ENCODE assay signal across 19 cellular contexts in genomic region chr4:110271986-110272385, GRCh38.
DNase-seq lines count a peak whose midpoint lies in the region; ATAC-seq, FAIRE-seq and TF ChIP-seq lines count a peak whose summit lies in the region.
"Had no signal": no experiment of that assay in that cellular context is flagged by ENCODE, and none has a peak within 500 bp of the region (broad histone marks: within the 10 kb centered on the region; RNA-seq: fewer than 3 reads in every experiment).

No MANE protein-coding gene starts in this region.

- TF ChIP-seq CTCF in astrocyte (IDR thresholded peaks at IDR 0.05; ENCODE audit: insufficient read depth, low read depth, low read length) (no peak), BE2C (IDR thresholded peaks at IDR 0.05; ENCODE audit: low read depth, low read length) (no peak)

- FAIRE-seq in astrocyte (lab: Jason Lieb, UNC), result no peak
- FAIRE-seq: HTR-8/SVneo, RCC 7860 had no signal

- H3K4me2 ChIP-seq in astrocyte (ENCODE audit: low read length), result no peak overlapping the region

- H3K9me3 Mint-ChIP-seq in astrocyte (ENCODE audit: unreplicated experiment), result no peaks in the 10 kb centered on the region
- H3K9me3 Mint-ChIP-seq: CD4-positive, alpha-beta T cell; HFFc6 had no signal

- no peaks in the 10 kb centered on the region for H3K9me3 ChIP-seq in astrocyte (ENCODE audit: insufficient read depth, low read depth, low read length)
- H3K9me3 ChIP-seq in BE2C, result no peaks in the 10 kb centered on the region

- H3K4me3 ChIP-seq in astrocyte (ENCODE audit: insufficient read depth, low read depth, low read length), result no peak overlapping the region
- no peak overlapping the region for H3K4me3 ChIP-seq in BE2C (ENCODE audit: low read depth, low read length)
- H3K4me3 ChIP-seq: SK-N-MC had no signal

- H3K36me3 Mint-ChIP-seq in astrocyte (ENCODE audit: low read depth, unreplicated experiment), result no peaks in the 10 kb centered on the region

- H3K4me1 ChIP-seq in astrocyte (ENCODE audit: insufficient read depth, low read length) (peaks cover 18% of the 10 kb centered on the region), BE2C (no peaks in the 10 kb centered on the region)

- DNase-seq in astrocyte (ENCODE audit: low read depth), result peak; percentile 31
- DNase-seq in myocyte (ENCODE audit: low read depth), result peak; percentile 10
- DNase-seq in activated CD4-positive, alpha-beta T cell treated with anti-CD3 and anti-CD28 coated beads, Interleukin-2, amount 50 U/mL, for 48 hours, result no peak
- no peak for DNase-seq in activated CD4-positive, alpha-beta T cell treated with anti-CD3 and anti-CD28 coated beads, Interleukin-2, amount 50 U/mL, for 1 hour
- no peak for DNase-seq in BE2C
- DNase-seq: CD4-positive, alpha-beta T cell; EL; HFFc6; NCI-H1417 treated with DMSO at 0.1 percent for 48 hours; NCI-H1930; NCI-H526 treated with DMSO at 0.1 percent for 48 hours; Right ventricle myocardium superior had no signal

- peaks cover 42% of the 10 kb centered on the region for H3K4me1 Mint-ChIP-seq in astrocyte (ENCODE audit: low read depth, unreplicated experiment)
- H3K4me1 Mint-ChIP-seq: B cell had no signal

- no peak overlapping the region for H3K27ac ChIP-seq in astrocyte (ENCODE audit: low read depth, low read length)
- H3K27ac ChIP-seq: HL-60, SK-N-MC had no signal

- no peak overlapping the region for H3K9ac ChIP-seq in astrocyte (ENCODE audit: low read length)

- H3K27me3 ChIP-seq in astrocyte (ENCODE audit: insufficient read depth, low read length) (no peaks in the 10 kb centered on the region), BE2C (no peaks in the 10 kb centered on the region)

- no peak overlapping the region for H3K4me3 Mint-ChIP-seq in astrocyte (ENCODE audit: unreplicated experiment)
- H3K4me3 Mint-ChIP-seq: B cell; CD4-positive, alpha-beta T cell; HFFc6 had no signal

- ATAC-seq in HG02798 (IDR thresholded peaks at IDR 0.05; ENCODE audit: poor library complexity, unreplicated experiment) (peak; percentile 51), HG03097 (IDR thresholded peaks at IDR 0.05; ENCODE audit: low FRiP score, unreplicated experiment) (no peak)

- no peak overlapping the region for H2AFZ ChIP-seq in astrocyte (ENCODE audit: low read depth, low read length)

- H3K79me2 ChIP-seq in astrocyte (ENCODE audit: insufficient read depth, low read length), result no peaks in the 10 kb centered on the region

- H3K36me3 ChIP-seq in astrocyte (ENCODE audit: insufficient read depth, low read length), result no peaks in the 10 kb centered on the region
- H3K36me3 ChIP-seq in BE2C, result no peaks in the 10 kb centered on the region

- H3K27ac Mint-ChIP-seq in astrocyte (ENCODE audit: unreplicated experiment), result peak overlapping the region; percentile 75
- H3K27ac Mint-ChIP-seq: B cell; CD4-positive, alpha-beta T cell; HFFc6 had no signal

- H4K20me1 ChIP-seq in astrocyte (ENCODE audit: insufficient read depth, low read length), result no peaks in the 10 kb centered on the region

- no peaks in the 10 kb centered on the region for H3K27me3 Mint-ChIP-seq in astrocyte (ENCODE audit: low read depth, unreplicated experiment)

Comparison
In these comparisons a context has a peak if more than half of its experiments do, and no peak if none do; other contexts are left out.
1. DNase-seq: peak in astrocyte (single experiment) and myocyte (single experiment); none in activated CD4-positive, alpha-beta T cell treated with anti-CD3 and anti-CD28 coated beads, Interleukin-2, amount 50 U/mL, for 48 hours (0 of 2), activated CD4-positive, alpha-beta T cell treated with anti-CD3 and anti-CD28 coated beads, Interleukin-2, amount 50 U/mL, for 1 hour (single experiment) and BE2C (single experiment).